ENCODE assay signal across 1 cellular context in genomic region chr1:46437723-46438122, GRCh38.
TF ChIP-seq lines count a peak whose summit lies in the region.

No MANE protein-coding gene starts in this region.

TF ChIP-seq in K562, 482 proteins besides CTCF, POLR2A, EP300 and RAD21 (continued from another document and continues in another):
- TF ChIP-seq PRDM10 (IDR thresholded peaks at IDR 0.05; ENCODE audit: partially characterized antibody) (peak; percentile 84), PBX2 (CRISPR knock-in tag; IDR thresholded peaks at IDR 0.05; ENCODE audit: low read depth) (no peak), PBX2 (tag; conservative IDR thresholded peaks at IDR 0.05; ENCODE audit: low read depth) (no peak), SIX5 (IDR thresholded peaks at IDR 0.05; ENCODE audit: borderline replicate concordance in 1 of 2, insufficient read depth in 1 of 2, low read depth in 1 of 2, low read length in 2 of 2) (no peak), ZNF668 (CRISPR knock-in tag; IDR thresholded peaks at IDR 0.05) (no peak), HES1 (IDR thresholded peaks at IDR 0.05; ENCODE audit: low read depth) (peak; percentile 71), MBD2 (IDR thresholded peaks at IDR 0.05; ENCODE audit: borderline replicate concordance, low read depth) (peak; percentile 29; the same call in 1 of the 2 replicates), E2F3 (CRISPR knock-in tag; IDR thresholded peaks at IDR 0.05) (no peak), RFX5 (IDR thresholded peaks at IDR 0.05; ENCODE audit: low read depth, low read length) (no peak), ELF1 (tag; IDR thresholded peaks at IDR 0.05) (peak; percentile 53; the same call in 1 of the 2 replicates), SMARCA5 (IDR thresholded peaks at IDR 0.05) (no peak), XRCC4 (IDR thresholded peaks at IDR 0.05; ENCODE audit: extremely low read depth, insufficient read depth, insufficient read length) (no peak), JUND (IDR thresholded peaks at IDR 0.05; ENCODE audit: borderline replicate concordance, low read depth, low read length) (0 out of 2 replicates have a peak, but pooled peaks have one; percentile 6), JUND (tag; IDR thresholded peaks at IDR 0.05; ENCODE audit: borderline replicate concordance, low read depth, low read length) (no peak), NFIC (IDR thresholded peaks at IDR 0.05) (peak; percentile 46), NR2C1 (IDR thresholded peaks at IDR 0.05) (0 out of 2 replicates have a peak, but pooled peaks have one; percentile 33), NR2C1 (tag; IDR thresholded peaks at IDR 0.05) (peak; percentile 66), ZNF217 (CRISPR knock-in tag; IDR thresholded peaks at IDR 0.05) (no peak), SNRNP70 (optimal IDR thresholded peaks at IDR 0.05; ENCODE audit: low read depth, low read length) (no peak), DMBX1 (CRISPR knock-in tag; IDR thresholded peaks at IDR 0.05; ENCODE audit: borderline replicate concordance) (no peak), SAFB2 (IDR thresholded peaks at IDR 0.05; ENCODE audit: borderline replicate concordance, low read depth, low read length, severe bottlenecking) (no peak), FOS (IDR thresholded peaks at IDR 0.05; ENCODE audit: extremely low read depth, insufficient read length) (no peak), HDAC2 (IDR thresholded peaks at IDR 0.05) (0 out of 2 replicates have a peak, but pooled peaks have one; percentile 56), FOXA3 (CRISPR knock-in tag; conservative IDR thresholded peaks at IDR 0.05 in 1 of 2, IDR thresholded peaks at IDR 0.05 in 1 of 2) (no peak), KLF10 (CRISPR knock-in tag; IDR thresholded peaks at IDR 0.05) (no peak), SETDB1 (IDR thresholded peaks at IDR 0.05; ENCODE audit: low read length) (no peak), KDM2B (CRISPR knock-in tag; IDR thresholded peaks at IDR 0.05) (no peak), POLR2H (tag; IDR thresholded peaks at IDR 0.05; ENCODE audit: low read depth) (no peak), SMARCB1 (IDR thresholded peaks at IDR 0.05; ENCODE audit: insufficient read length, low read depth) (no peak), ZC3H11A (IDR thresholded peaks at IDR 0.05; ENCODE audit: low read depth, low read length) (no peak), ZNF583 (CRISPR knock-in tag; IDR thresholded peaks at IDR 0.05) (peak; percentile 46; the same call in 1 of the 2 replicates), TSC22D4 (tag; IDR thresholded peaks at IDR 0.05) (no peak), NFE2 (IDR thresholded peaks at IDR 0.05; ENCODE audit: low read depth) (no peak), ZNF717 (CRISPR knock-in tag; IDR thresholded peaks at IDR 0.05) (no peak), HNRNPL (IDR thresholded peaks at IDR 0.05; ENCODE audit: low read depth, low read length) (no peak), PRMT5 (CRISPR knock-in tag; IDR thresholded peaks at IDR 0.05) (no peak), L3MBTL2 (IDR thresholded peaks at IDR 0.05) (peak; percentile 83), CEBPB (tag; IDR thresholded peaks at IDR 0.05) (no peak), FOXK1 (CRISPR knock-in tag; IDR thresholded peaks at IDR 0.05; ENCODE audit: borderline replicate concordance) (no peak), CXXC5 (CRISPR knock-in tag; IDR thresholded peaks at IDR 0.05) (peak; percentile 33), CREB1 (IDR thresholded peaks at IDR 0.05) (no peak), CREB1 (CRISPR knock-in tag; IDR thresholded peaks at IDR 0.05) (no peak), NFIX (CRISPR knock-in tag; IDR thresholded peaks at IDR 0.05; ENCODE audit: low read depth) (no peak), LCOR (CRISPR knock-in tag; IDR thresholded peaks at IDR 0.05) (peak; percentile 72), CBFA2T3 (IDR thresholded peaks at IDR 0.05) (peak; percentile 82), ZNF696 (CRISPR knock-in tag; conservative IDR thresholded peaks at IDR 0.05) (no peak), TSHZ1 (CRISPR knock-in tag; IDR thresholded peaks at IDR 0.05) (no peak)
- TF ChIP-seq, protein P1, sequence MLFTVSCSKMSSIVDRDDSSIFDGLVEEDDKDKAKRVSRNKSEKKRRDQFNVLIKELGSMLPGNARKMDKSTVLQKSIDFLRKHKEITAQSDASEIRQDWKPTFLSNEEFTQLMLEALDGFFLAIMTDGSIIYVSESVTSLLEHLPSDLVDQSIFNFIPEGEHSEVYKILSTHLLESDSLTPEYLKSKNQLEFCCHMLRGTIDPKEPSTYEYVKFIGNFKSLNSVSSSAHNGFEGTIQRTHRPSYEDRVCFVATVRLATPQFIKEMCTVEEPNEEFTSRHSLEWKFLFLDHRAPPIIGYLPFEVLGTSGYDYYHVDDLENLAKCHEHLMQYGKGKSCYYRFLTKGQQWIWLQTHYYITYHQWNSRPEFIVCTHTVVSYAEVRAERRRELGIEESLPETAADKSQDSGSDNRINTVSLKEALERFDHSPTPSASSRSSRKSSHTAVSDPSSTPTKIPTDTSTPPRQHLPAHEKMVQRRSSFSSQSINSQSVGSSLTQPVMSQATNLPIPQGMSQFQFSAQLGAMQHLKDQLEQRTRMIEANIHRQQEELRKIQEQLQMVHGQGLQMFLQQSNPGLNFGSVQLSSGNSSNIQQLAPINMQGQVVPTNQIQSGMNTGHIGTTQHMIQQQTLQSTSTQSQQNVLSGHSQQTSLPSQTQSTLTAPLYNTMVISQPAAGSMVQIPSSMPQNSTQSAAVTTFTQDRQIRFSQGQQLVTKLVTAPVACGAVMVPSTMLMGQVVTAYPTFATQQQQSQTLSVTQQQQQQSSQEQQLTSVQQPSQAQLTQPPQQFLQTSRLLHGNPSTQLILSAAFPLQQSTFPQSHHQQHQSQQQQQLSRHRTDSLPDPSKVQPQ (CRISPR knock-in tag; IDR thresholded peaks at IDR 0.05; ENCODE audit: borderline replicate concordance), result no peak
- TF ChIP-seq, protein P2, sequence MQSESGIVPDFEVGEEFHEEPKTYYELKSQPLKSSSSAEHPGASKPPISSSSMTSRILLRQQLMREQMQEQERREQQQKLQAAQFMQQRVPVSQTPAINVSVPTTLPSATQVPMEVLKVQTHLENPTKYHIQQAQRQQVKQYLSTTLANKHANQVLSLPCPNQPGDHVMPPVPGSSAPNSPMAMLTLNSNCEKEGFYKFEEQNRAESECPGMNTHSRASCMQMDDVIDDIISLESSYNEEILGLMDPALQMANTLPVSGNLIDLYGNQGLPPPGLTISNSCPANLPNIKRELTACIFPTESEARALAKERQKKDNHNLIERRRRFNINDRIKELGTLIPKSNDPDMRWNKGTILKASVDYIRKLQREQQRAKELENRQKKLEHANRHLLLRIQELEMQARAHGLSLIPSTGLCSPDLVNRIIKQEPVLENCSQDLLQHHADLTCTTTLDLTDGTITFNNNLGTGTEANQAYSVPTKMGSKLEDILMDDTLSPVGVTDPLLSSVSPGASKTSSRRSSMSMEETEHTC (IDR thresholded peaks at IDR 0.05), result peak; percentile 88
- TF ChIP-seq, protein P3, sequence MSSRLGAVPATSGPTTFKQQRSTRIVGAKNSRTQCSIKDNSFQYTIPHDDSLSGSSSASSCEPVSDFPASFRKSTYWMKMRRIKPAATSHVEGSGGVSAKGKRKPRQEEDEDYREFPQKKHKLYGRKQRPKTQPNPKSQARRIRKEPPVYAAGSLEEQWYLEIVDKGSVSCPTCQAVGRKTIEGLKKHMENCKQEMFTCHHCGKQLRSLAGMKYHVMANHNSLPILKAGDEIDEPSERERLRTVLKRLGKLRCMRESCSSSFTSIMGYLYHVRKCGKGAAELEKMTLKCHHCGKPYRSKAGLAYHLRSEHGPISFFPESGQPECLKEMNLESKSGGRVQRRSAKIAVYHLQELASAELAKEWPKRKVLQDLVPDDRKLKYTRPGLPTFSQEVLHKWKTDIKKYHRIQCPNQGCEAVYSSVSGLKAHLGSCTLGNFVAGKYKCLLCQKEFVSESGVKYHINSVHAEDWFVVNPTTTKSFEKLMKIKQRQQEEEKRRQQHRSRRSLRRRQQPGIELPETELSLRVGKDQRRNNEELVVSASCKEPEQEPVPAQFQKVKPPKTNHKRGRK (tag; IDR thresholded peaks at IDR 0.05), result no peak
- TF ChIP-seq, protein P4, sequence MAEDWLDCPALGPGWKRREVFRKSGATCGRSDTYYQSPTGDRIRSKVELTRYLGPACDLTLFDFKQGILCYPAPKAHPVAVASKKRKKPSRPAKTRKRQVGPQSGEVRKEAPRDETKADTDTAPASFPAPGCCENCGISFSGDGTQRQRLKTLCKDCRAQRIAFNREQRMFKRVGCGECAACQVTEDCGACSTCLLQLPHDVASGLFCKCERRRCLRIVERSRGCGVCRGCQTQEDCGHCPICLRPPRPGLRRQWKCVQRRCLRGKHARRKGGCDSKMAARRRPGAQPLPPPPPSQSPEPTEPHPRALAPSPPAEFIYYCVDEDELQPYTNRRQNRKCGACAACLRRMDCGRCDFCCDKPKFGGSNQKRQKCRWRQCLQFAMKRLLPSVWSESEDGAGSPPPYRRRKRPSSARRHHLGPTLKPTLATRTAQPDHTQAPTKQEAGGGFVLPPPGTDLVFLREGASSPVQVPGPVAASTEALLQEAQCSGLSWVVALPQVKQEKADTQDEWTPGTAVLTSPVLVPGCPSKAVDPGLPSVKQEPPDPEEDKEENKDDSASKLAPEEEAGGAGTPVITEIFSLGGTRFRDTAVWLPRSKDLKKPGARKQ (CRISPR knock-in tag; IDR thresholded peaks at IDR 0.05), result no peak
- TF ChIP-seq, protein P5, sequence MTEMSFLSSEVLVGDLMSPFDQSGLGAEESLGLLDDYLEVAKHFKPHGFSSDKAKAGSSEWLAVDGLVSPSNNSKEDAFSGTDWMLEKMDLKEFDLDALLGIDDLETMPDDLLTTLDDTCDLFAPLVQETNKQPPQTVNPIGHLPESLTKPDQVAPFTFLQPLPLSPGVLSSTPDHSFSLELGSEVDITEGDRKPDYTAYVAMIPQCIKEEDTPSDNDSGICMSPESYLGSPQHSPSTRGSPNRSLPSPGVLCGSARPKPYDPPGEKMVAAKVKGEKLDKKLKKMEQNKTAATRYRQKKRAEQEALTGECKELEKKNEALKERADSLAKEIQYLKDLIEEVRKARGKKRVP (CRISPR knock-in tag; IDR thresholded peaks at IDR 0.05), result no peak
